Comparison of ENCODE assay signal across 11 cellular contexts in genomic region chr9:114371343-114371985, GRCh38.
A peak's percentile ranks its signal among the peaks of the same experiment; 100 is the strongest.
DNase-seq lines count a peak whose midpoint lies in the region; ATAC-seq lines count a peak whose summit lies in the region.
"Had no signal": no experiment of that assay in that cellular context is flagged by ENCODE, and none has a peak within 500 bp of the region (broad histone marks: within the 10 kb centered on the region; RNA-seq: fewer than 3 reads in every experiment).

No MANE protein-coding gene starts in this region.

- no peaks in the 10 kb centered on the region for H3K9me3 ChIP-seq in SK-N-MC (ENCODE audit: low read depth, low read length)
- H3K9me3 ChIP-seq: heart right ventricle, thoracic aorta had no signal

- peak overlapping the region; percentile 80 for H3K4me3 Mint-ChIP-seq in T-helper 2 cell treated with Interferon-gamma antibody and Interleukin-4, amounts not matched to agents 5 μg/mL and 100 μg/mL, for 36 hours
- peak overlapping the region; percentile 79 to 80 for H3K4me3 Mint-ChIP-seq in effector memory CD8-positive, alpha-beta T cell
- H3K4me3 Mint-ChIP-seq in stimulated activated effector memory CD8-positive, alpha-beta T cell treated with anti-CD3 and anti-CD28 coated beads, Interleukin-12 subunit alpha, Interleukin-12 subunit beta, amount 100 ng/mL, for 72 hours, result peak overlapping the region; percentile 71

- H3K27ac ChIP-seq in SK-N-MC, result 0 out of 2 replicates have a peak overlapping the region, but pooled peaks have one; percentile 79

- H3K36me3 Mint-ChIP-seq in T-helper 2 cell treated with Interferon-gamma antibody and Interleukin-4, amounts not matched to agents 5 μg/mL and 100 μg/mL, for 36 hours (ENCODE audit: low read depth), result peaks cover 82% of the 10 kb centered on the region
- peaks cover 97% of the 10 kb centered on the region for H3K36me3 Mint-ChIP-seq in effector memory CD8-positive, alpha-beta T cell (ENCODE audit: insufficient read depth)
- H3K36me3 Mint-ChIP-seq in stimulated activated effector memory CD8-positive, alpha-beta T cell treated with anti-CD3 and anti-CD28 coated beads, Interleukin-12 subunit alpha, Interleukin-12 subunit beta, amount 100 ng/mL, for 72 hours, result peaks cover 100% of the 10 kb centered on the region

- H3K27me3 Mint-ChIP-seq in T-helper 2 cell treated with Interferon-gamma antibody and Interleukin-4, amounts not matched to agents 5 μg/mL and 100 μg/mL, for 36 hours (ENCODE audit: low read depth), result no peaks in the 10 kb centered on the region
- no peaks in the 10 kb centered on the region for H3K27me3 Mint-ChIP-seq in effector memory CD8-positive, alpha-beta T cell

- H3K9me3 Mint-ChIP-seq in T-helper 2 cell treated with Interferon-gamma antibody and Interleukin-4, amounts not matched to agents 5 μg/mL and 100 μg/mL, for 36 hours, result no peaks in the 10 kb centered on the region
- no peaks in the 10 kb centered on the region for H3K9me3 Mint-ChIP-seq in effector memory CD8-positive, alpha-beta T cell
- no peaks in the 10 kb centered on the region for H3K9me3 Mint-ChIP-seq in stimulated activated effector memory CD8-positive, alpha-beta T cell treated with anti-CD3 and anti-CD28 coated beads, Interleukin-12 subunit alpha, Interleukin-12 subunit beta, amount 100 ng/mL, for 72 hours

- peaks cover 72% of the 10 kb centered on the region for H3K4me1 Mint-ChIP-seq in T-helper 2 cell treated with Interferon-gamma antibody and Interleukin-4, amounts not matched to agents 5 μg/mL and 100 μg/mL, for 36 hours (ENCODE audit: low read depth)
- H3K4me1 Mint-ChIP-seq in effector memory CD8-positive, alpha-beta T cell (ENCODE audit: low read depth in 2 of 2), result peaks cover 68 to 74% of the 10 kb centered on the region in 2 donors
- peaks cover 91% of the 10 kb centered on the region for H3K4me1 Mint-ChIP-seq in stimulated activated effector memory CD8-positive, alpha-beta T cell treated with anti-CD3 and anti-CD28 coated beads, Interleukin-12 subunit alpha, Interleukin-12 subunit beta, amount 100 ng/mL, for 72 hours

- H3K27ac Mint-ChIP-seq in T-helper 2 cell treated with Interferon-gamma antibody and Interleukin-4, amounts not matched to agents 5 μg/mL and 100 μg/mL, for 36 hours, result peak overlapping the region; percentile 72
- H3K27ac Mint-ChIP-seq in effector memory CD8-positive, alpha-beta T cell, result peak overlapping the region; percentile 76 to 84
- H3K27ac Mint-ChIP-seq in stimulated activated effector memory CD8-positive, alpha-beta T cell treated with anti-CD3 and anti-CD28 coated beads, Interleukin-12 subunit alpha, Interleukin-12 subunit beta, amount 100 ng/mL, for 72 hours, result peak overlapping the region; percentile 96

- no peak for ATAC-seq in effector memory CD8-positive, alpha-beta T cell (replicated peaks)
- ATAC-seq in stimulated activated effector memory CD8-positive, alpha-beta T cell treated with anti-CD3 and anti-CD28 coated beads, Interleukin-12 subunit alpha, Interleukin-12 subunit beta, amount 100 ng/mL, for 72 hours, result no peak
- no peak for ATAC-seq in GM21717 (IDR thresholded peaks at IDR 0.05; ENCODE audit: unreplicated experiment)

- H3K4me3 ChIP-seq in SK-N-MC, result peak overlapping the region; percentile 43
- H3K4me3 ChIP-seq: thoracic aorta had no signal

- H3K36me3 ChIP-seq in SK-N-MC (ENCODE audit: insufficient read depth, low read length), result peaks cover 31% of the 10 kb centered on the region; the same call in 1 of the 2 replicates

- H3K9ac ChIP-seq in SK-N-MC (ENCODE audit: insufficient read length), result no peak overlapping the region

- DNase-seq in T-helper 2 cell treated with Interferon-gamma antibody and Interleukin-4, amounts not matched to agents 5 μg/mL and 100 μg/mL, for 36 hours (ENCODE audit: low spot score), result no peak
- DNase-seq in T-helper 2 cell (no peak), SK-N-MC (ENCODE audit: low read depth, low spot score) (no peak), KG1 (lab: John Stamatoyannopoulos, UW) (no peak), globus pallidus (ENCODE audit: low spot score) (no peak)
- DNase-seq in effector memory CD8-positive, alpha-beta T cell, result no peak
- DNase-seq in stimulated activated effector memory CD8-positive, alpha-beta T cell treated with anti-CD3 and anti-CD28 coated beads, Interleukin-12 subunit alpha, Interleukin-12 subunit beta, amount 100 ng/mL, for 72 hours (ENCODE audit: low spot score in 2 of 2), result no peak
- DNase-seq: heart right ventricle, SHP77 had no signal
